Comparison of ENCODE assay signal across 25 cellular contexts in the genomic region with DNA sequence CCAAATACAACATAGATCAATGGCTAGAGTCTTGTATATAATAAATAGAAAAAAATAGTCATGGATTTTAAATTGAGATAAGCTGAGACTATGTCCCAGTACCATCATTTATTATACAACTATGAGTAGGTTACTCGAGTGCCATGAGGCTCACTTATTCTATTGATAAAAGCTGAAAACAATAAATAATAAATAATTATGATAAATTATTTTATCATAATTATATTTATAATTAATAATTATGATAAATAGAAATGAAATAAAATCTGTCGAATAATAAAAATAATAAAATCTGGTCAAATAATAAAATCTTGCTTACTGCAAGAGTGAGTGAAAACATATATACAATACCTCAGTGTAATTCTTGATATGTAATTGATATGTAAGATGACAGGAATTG.
DNase-seq lines count a peak whose midpoint lies in the region; ATAC-seq, FAIRE-seq and TF ChIP-seq lines count a peak whose summit lies in the region.
"Had no signal": no experiment of that assay in that cellular context is flagged by ENCODE, and none has a peak within 500 bp of the region (broad histone marks: within the 10 kb centered on the region; RNA-seq: fewer than 3 reads in every experiment).

No MANE protein-coding gene starts in this region.

- H4K20me1 ChIP-seq in GM23338 (replicated peaks; ENCODE audit: insufficient read depth) = no peaks in the 10 kb centered on the region
- H4K20me1 ChIP-seq: BLaER1 had no signal

- H3K36me3 ChIP-seq in kidney (ENCODE audit: control insufficient read depth in 1 of 2, insufficient read depth in 2 of 2, low read length in 2 of 2) = no peaks in the 10 kb centered on the region
- no peaks in the 10 kb centered on the region for H3K36me3 ChIP-seq in small intestine (ENCODE audit: control insufficient read depth in 2 of 2, insufficient read depth in 2 of 2, low read length in 2 of 2)
- no peaks in the 10 kb centered on the region for H3K36me3 ChIP-seq in GM23338 (ENCODE audit: insufficient read depth)
- H3K36me3 ChIP-seq: BE2C, BLaER1 had no signal

- H3K27ac ChIP-seq in kidney (ENCODE audit: low read depth in 2 of 2, low read length in 2 of 2) = no peak overlapping the region
- no peak overlapping the region for H3K27ac ChIP-seq in small intestine (ENCODE audit: low read depth in 1 of 2, low read length in 1 of 2)
- H3K27ac ChIP-seq in GM23338 (ENCODE audit: low read depth) = no peak overlapping the region
- H3K27ac ChIP-seq: 22Rv1, BLaER1 had no signal

- H3K4me3 ChIP-seq in kidney (ENCODE audit: low read length in 2 of 2) = no peak overlapping the region
- H3K4me3 ChIP-seq in small intestine (ENCODE audit: low read depth in 1 of 2, low read length in 2 of 2) = no peak overlapping the region
- H3K4me3 ChIP-seq in GM23338 = no peak overlapping the region
- H3K4me3 ChIP-seq: BLaER1 had no signal

- POLR2A ChIA-PET in WTC11 (lab: Charles Lee) = no interaction called here

- no peak overlapping the region for H3K4me2 ChIP-seq in GM23338
- H3K4me2 ChIP-seq: BLaER1 had no signal

- H3K9ac ChIP-seq in kidney (ENCODE audit: low read length in 2 of 2) = no peak overlapping the region
- H3K9ac ChIP-seq: BLaER1 had no signal

- H3K36me3 Mint-ChIP-seq in WTC11 (no peaks in the 10 kb centered on the region), GM23338 (ENCODE audit: low read depth) (no peaks in the 10 kb centered on the region)
- no peaks in the 10 kb centered on the region for H3K36me3 Mint-ChIP-seq in effector memory CD8-positive, alpha-beta T cell (ENCODE audit: insufficient read depth)
- H3K36me3 Mint-ChIP-seq: CD14-positive monocyte; CD4-positive, alpha-beta memory T cell; CD4-positive, CD25-positive, alpha-beta regulatory T cell; CD8-positive, alpha-beta memory T cell had no signal

- H3K27ac Mint-ChIP-seq in WTC11 (no peak overlapping the region), GM23338 (no peak overlapping the region)
- no peak overlapping the region for H3K27ac Mint-ChIP-seq in effector memory CD8-positive, alpha-beta T cell
- H3K27ac Mint-ChIP-seq: CD14-positive monocyte; CD4-positive, alpha-beta memory T cell; CD4-positive, CD25-positive, alpha-beta regulatory T cell; CD8-positive, alpha-beta memory T cell had no signal

- ATAC-seq in WTC11 (no peak), GM23338 (no peak), GM18861 (IDR thresholded peaks at IDR 0.05; ENCODE audit: unreplicated experiment) (no peak)
- ATAC-seq in effector memory CD8-positive, alpha-beta T cell (replicated peaks) = no peak

- H3K4me1 Mint-ChIP-seq in WTC11 (no peaks in the 10 kb centered on the region), GM23338 (no peaks in the 10 kb centered on the region)
- no peaks in the 10 kb centered on the region for H3K4me1 Mint-ChIP-seq in effector memory CD8-positive, alpha-beta T cell (ENCODE audit: low read depth in 2 of 2)
- H3K4me1 Mint-ChIP-seq: CD14-positive monocyte; CD4-positive, CD25-positive, alpha-beta regulatory T cell; CD8-positive, alpha-beta memory T cell had no signal

- TF ChIP-seq CTCF in WTC11 (IDR thresholded peaks at IDR 0.05) (no peak), kidney (IDR thresholded peaks at IDR 0.05; ENCODE audit: borderline replicate concordance, extremely low read depth, insufficient read depth) (no peak), GM23338 (conservative IDR thresholded peaks at IDR 0.05; ENCODE audit: low read depth in 2 of 2) (no peak)

- 86 to 91% (median 89%) methylated on average over 2 of the region's 2 CpGs for WGBS in small intestine, 3 donors

- H3K4me1 ChIP-seq in kidney (ENCODE audit: control insufficient read depth in 1 of 2, insufficient read depth in 1 of 2, low read depth in 1 of 2, low read length in 2 of 2) (no peaks in the 10 kb centered on the region), small intestine (ENCODE audit: control insufficient read depth in 2 of 2, insufficient read depth in 1 of 2, low read depth in 1 of 2, low read length in 1 of 2) (no peaks in the 10 kb centered on the region), GM23338 (ENCODE audit: insufficient read depth) (no peaks in the 10 kb centered on the region)
- H3K4me1 ChIP-seq: BE2C, BLaER1 had no signal

- no peaks in the 10 kb centered on the region for H3K79me2 ChIP-seq in GM23338 (replicated peaks; ENCODE audit: insufficient read depth)

- no peaks in the 10 kb centered on the region for H3K27me3 Mint-ChIP-seq in WTC11 (ENCODE audit: low read depth)
- no peaks in the 10 kb centered on the region for H3K27me3 Mint-ChIP-seq in effector memory CD8-positive, alpha-beta T cell
- no peaks in the 10 kb centered on the region for H3K27me3 Mint-ChIP-seq in GM23338 (ENCODE audit: insufficient read depth, low read depth, poor library complexity)
- H3K27me3 Mint-ChIP-seq: CD8-positive, alpha-beta memory T cell had no signal

- H3K9me2 ChIP-seq in GM23338 (ENCODE audit: insufficient read depth) = no peaks in the 10 kb centered on the region

- H3K27me3 ChIP-seq in small intestine (ENCODE audit: control insufficient read depth in 2 of 2, insufficient read depth in 2 of 2, low read length in 2 of 2) = no peaks in the 10 kb centered on the region
- H3K27me3 ChIP-seq in GM23338 (ENCODE audit: insufficient read depth) = no peaks in the 10 kb centered on the region
- H3K27me3 ChIP-seq: BE2C, BLaER1 had no signal

- H2AFZ ChIP-seq in GM23338 = no peak overlapping the region

- H3K9me3 ChIP-seq in kidney (ENCODE audit: control insufficient read depth in 1 of 2, low read length in 2 of 2) (no peaks in the 10 kb centered on the region), small intestine (ENCODE audit: control insufficient read depth, low read depth) (no peaks in the 10 kb centered on the region)
- H3K9me3 ChIP-seq: BE2C, BLaER1 had no signal

- H3K4me3 Mint-ChIP-seq in WTC11 (no peak overlapping the region), GM23338 (no peak overlapping the region)
- no peak overlapping the region for H3K4me3 Mint-ChIP-seq in effector memory CD8-positive, alpha-beta T cell
- H3K4me3 Mint-ChIP-seq: CD14-positive monocyte; CD4-positive, alpha-beta memory T cell; CD4-positive, CD25-positive, alpha-beta regulatory T cell; CD8-positive, alpha-beta memory T cell had no signal

- FAIRE-seq in A204.1 (lab: Jason Lieb, UNC) = peak; percentile 57
- FAIRE-seq in kidney (lab: Jason Lieb, UNC) = peak; percentile 75
- peak; percentile 65 for FAIRE-seq in small intestine (lab: Jason Lieb, UNC)
- FAIRE-seq: GM12891 had no signal

- H3K9me3 Mint-ChIP-seq in WTC11 (no peaks in the 10 kb centered on the region), GM23338 (no peaks in the 10 kb centered on the region)
- H3K9me3 Mint-ChIP-seq in effector memory CD8-positive, alpha-beta T cell = no peaks in the 10 kb centered on the region
- H3K9me3 Mint-ChIP-seq: CD8-positive, alpha-beta memory T cell had no signal

- CTCF ChIA-PET in WTC11 (lab: Charles Lee) = no interaction called here

- intact Hi-C loops in kidney (cut with DNase I) = no loop called here

- H3F3A ChIP-seq in GM23338 (replicated peaks; ENCODE audit: low read depth) = no peaks in the 10 kb centered on the region

- no peak for DNase-seq in WTC11 (ENCODE audit: low spot score)
- no peak for DNase-seq in kidney
- no peak for DNase-seq in small intestine
- DNase-seq in effector memory CD8-positive, alpha-beta T cell = no peak
- no peak for DNase-seq in GM23338 (ENCODE audit: low spot score)
- DNase-seq: ACHN; BE2C; C1 segment of cervical spinal cord; CD4-positive, alpha-beta memory T cell; CD4-positive, CD25-positive, alpha-beta regulatory T cell; CD8-positive, alpha-beta memory T cell; COR-L47; DMS 273 treated with DMSO at 0.1 percent for 48 hours; DMS153; DMS53; DMS79; DND-41; EL; GF-D8 had no signal

TF ChIP-seq in WTC11, 78 proteins besides CTCF, POLR2A, EP300 and RAD21:
- TF ChIP-seq GTF2I (CRISPR knock-in tag; conservative IDR thresholded peaks at IDR 0.05) = no peak
- TF ChIP-seq HMGA2 (CRISPR knock-in tag; IDR thresholded peaks at IDR 0.05) = peak; percentile 91
TF ChIP-seq in WTC11: peak in this region for 1.

TF ChIP-seq in GM23338, 12 proteins besides CTCF, POLR2A, EP300 and RAD21 (continues in another document):
- TF ChIP-seq CREB1 (CRISPR knock-in tag; IDR thresholded peaks at IDR 0.05; ENCODE audit: low read depth) (no peak), POLR2AphosphoS5 (IDR thresholded peaks at IDR 0.05; ENCODE audit: low read depth) (no peak), NANOG (IDR thresholded peaks at IDR 0.05; ENCODE audit: borderline replicate concordance) (no peak), JUNB (IDR thresholded peaks at IDR 0.05; ENCODE audit: unreplicated experiment) (no peak)
